In the genomic region with DNA sequence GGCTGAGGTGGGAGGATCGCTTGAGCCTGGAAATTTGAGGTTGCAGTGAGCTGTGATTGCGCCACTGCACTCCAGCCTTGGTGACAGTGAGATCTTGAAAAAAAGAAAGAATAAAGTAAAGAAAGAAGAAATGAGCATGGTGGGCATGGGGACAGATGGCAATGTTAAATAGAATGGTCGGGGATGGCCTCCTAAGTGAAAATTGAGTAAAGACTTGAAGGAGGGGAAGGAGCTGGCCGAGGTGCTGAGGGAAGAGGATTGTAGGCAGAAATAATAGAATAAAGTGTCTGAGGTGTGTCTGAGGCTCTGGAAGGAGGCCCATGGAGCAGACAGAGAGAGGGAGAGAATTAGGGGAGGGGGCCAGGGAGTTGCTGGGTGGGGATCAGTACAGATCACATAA, we compare ENCODE assay signal across 2 cellular contexts.
TF ChIP-seq lines count a peak whose summit lies in the region.

No MANE protein-coding gene starts in this region.

TF ChIP-seq in GM23338, 12 proteins besides CTCF, POLR2A, EP300 and RAD21:
- peak; percentile 61 for TF ChIP-seq REST (IDR thresholded peaks at IDR 0.05; ENCODE audit: unreplicated experiment)

TF ChIP-seq in GM12878, 131 proteins besides CTCF, POLR2A, EP300 and RAD21:
- TF ChIP-seq REST (IDR thresholded peaks at IDR 0.05; ENCODE audit: low read depth, low read length) = 0 out of 2 replicates have a peak, but pooled peaks have one; percentile 36
